18 cellular contexts compared by ENCODE assay signal in genomic region chr22:49896201-49896600, GRCh38. TPM values are rescaled to one million over a fixed set of nuclear protein-coding genes. Genes with fewer than 3 reads are reported as not detected.
DNase-seq lines count a peak whose midpoint lies in the region; ATAC-seq, FAIRE-seq and TF ChIP-seq lines count a peak whose summit lies in the region.
"Had no signal": no experiment of that assay in that cellular context is flagged by ENCODE, and none has a peak within 500 bp of the region (broad histone marks: within the 10 kb centered on the region; RNA-seq: fewer than 3 reads in every experiment).

No MANE protein-coding gene starts in this region.

- peak overlapping the region; percentile 44 for H3K27ac Mint-ChIP-seq in activated T-cell treated with anti-CD3 and anti-CD28 coated beads, Interleukin-2, amount 50 U/mL, for 24 hours
- peak overlapping the region; percentile 50 for H3K27ac Mint-ChIP-seq in activated T-helper 17 cell treated with anti-CD3 and anti-CD28 coated beads, Interleukin-2, amount 50 U/mL, for 72 hours
- peak overlapping the region; percentile 57 for H3K27ac Mint-ChIP-seq in neural progenitor cell

- H3K4me1 Mint-ChIP-seq in activated T-cell treated with anti-CD3 and anti-CD28 coated beads, Interleukin-2, amount 50 U/mL, for 24 hours (ENCODE audit: low read depth) = peaks cover 2% of the 10 kb centered on the region
- H3K4me1 Mint-ChIP-seq in activated T-helper 17 cell treated with anti-CD3 and anti-CD28 coated beads, Interleukin-2, amount 50 U/mL, for 72 hours = peaks cover 11% of the 10 kb centered on the region
- H3K4me1 Mint-ChIP-seq in neural progenitor cell = peaks cover 4% of the 10 kb centered on the region
- H3K4me1 Mint-ChIP-seq: CD14-positive monocyte had no signal

- no peak overlapping the region for H3K9ac ChIP-seq in neural progenitor cell

- H3K4me3 ChIP-seq in neural progenitor cell (no peak overlapping the region), spleen (no peak overlapping the region)
- H3K4me3 ChIP-seq: HAP-1 had no signal

- intact Hi-C loops in spleen (cut with DNase I; ENCODE audit: low total_unique reads) = no loop called here

- no peaks in the 10 kb centered on the region for H4K20me1 ChIP-seq in neural progenitor cell (ENCODE audit: low read depth)

- H3K9me3 Mint-ChIP-seq in activated T-cell treated with anti-CD3 and anti-CD28 coated beads, Interleukin-2, amount 50 U/mL, for 24 hours = no peaks in the 10 kb centered on the region
- H3K9me3 Mint-ChIP-seq in activated T-helper 17 cell treated with anti-CD3 and anti-CD28 coated beads, Interleukin-2, amount 50 U/mL, for 72 hours = no peaks in the 10 kb centered on the region
- peaks cover 16% of the 10 kb centered on the region for H3K9me3 Mint-ChIP-seq in neural progenitor cell

- no peak overlapping the region for H3K4me3 Mint-ChIP-seq in activated T-cell treated with anti-CD3 and anti-CD28 coated beads, Interleukin-2, amount 50 U/mL, for 24 hours
- H3K4me3 Mint-ChIP-seq in activated T-helper 17 cell treated with anti-CD3 and anti-CD28 coated beads, Interleukin-2, amount 50 U/mL, for 72 hours = no peak overlapping the region
- H3K4me3 Mint-ChIP-seq in neural progenitor cell = no peak overlapping the region
- H3K4me3 Mint-ChIP-seq: CD14-positive monocyte; CD8-positive, alpha-beta T cell had no signal

- H2AFZ ChIP-seq in neural progenitor cell (replicated peaks) = no peak overlapping the region

- no peaks in the 10 kb centered on the region for H3K27me3 Mint-ChIP-seq in activated T-cell treated with anti-CD3 and anti-CD28 coated beads, Interleukin-2, amount 50 U/mL, for 24 hours
- no peaks in the 10 kb centered on the region for H3K27me3 Mint-ChIP-seq in activated T-helper 17 cell treated with anti-CD3 and anti-CD28 coated beads, Interleukin-2, amount 50 U/mL, for 72 hours
- H3K27me3 Mint-ChIP-seq in neural progenitor cell (ENCODE audit: insufficient read depth, low read depth) = no peaks in the 10 kb centered on the region

- no peak for FAIRE-seq in D721Med (lab: Jason Lieb, UNC)
- FAIRE-seq: GM19239, H1, HTR-8/SVneo had no signal

- 88 to 95% (median 91%) methylated on average over 5 of the region's 5 CpGs for WGBS in spleen, 5 donors

- no peak overlapping the region for H3K27ac ChIP-seq in neural progenitor cell
- H3K27ac ChIP-seq in spleen = no peak overlapping the region
- H3K27ac ChIP-seq: 22Rv1 had no signal

- TF ChIP-seq CTCF in neural progenitor cell (IDR thresholded peaks at IDR 0.05) (no peak), spleen (IDR thresholded peaks at IDR 0.05 in 8 of 11, conservative IDR thresholded peaks at IDR 0.05 in 3 of 11) (no peak), D721Med (IDR thresholded peaks at IDR 0.05; ENCODE audit: insufficient read depth, missing control alignments) (no peak)

- H3K36me3 ChIP-seq in neural progenitor cell (peaks cover 4% of the 10 kb centered on the region), spleen (peaks cover 0 to 70% (median 8%) of the 10 kb centered on the region in 6 donors)

- no peaks in the 10 kb centered on the region for H3K9me3 ChIP-seq in neural progenitor cell (ENCODE audit: low read depth)
- H3K9me3 ChIP-seq in spleen = peaks cover 0 to 14% (median 7%) of the 10 kb centered on the region in 8 donors
- H3K9me3 ChIP-seq: HAP-1 had no signal

- peaks cover 65% of the 10 kb centered on the region for H3K36me3 Mint-ChIP-seq in activated T-cell treated with anti-CD3 and anti-CD28 coated beads, Interleukin-2, amount 50 U/mL, for 24 hours (ENCODE audit: low read depth)
- H3K36me3 Mint-ChIP-seq in activated T-helper 17 cell treated with anti-CD3 and anti-CD28 coated beads, Interleukin-2, amount 50 U/mL, for 72 hours (ENCODE audit: low read depth) = peaks cover 46% of the 10 kb centered on the region
- H3K36me3 Mint-ChIP-seq in neural progenitor cell = peaks cover 60% of the 10 kb centered on the region

- TF ChIP-seq POLR2A in spleen (IDR thresholded peaks at IDR 0.05) = no peak

- no peak for DNase-seq in activated T-cell treated with anti-CD3 and anti-CD28 coated beads, Interleukin-2, amount 50 U/mL, for 24 hours
- no peak for DNase-seq in activated T-cell treated with anti-CD3 and anti-CD28 coated beads, Interleukin-2, amount 50 U/mL, for 1 hour
- DNase-seq in neural progenitor cell (ENCODE audit: low spot score) (no peak), spleen (peak; percentile 28), D721Med (ENCODE audit: insufficient read length, low spot score) (no peak)
- no peak for DNase-seq in activated CD4-positive, CD25-positive, alpha-beta regulatory T cell (lab: John Stamatoyannopoulos, UW)
- DNase-seq: CD8-positive, alpha-beta T cell; COR-L47; DND-41; GDM1 had no signal

- H3F3A ChIP-seq in neural progenitor cell (ENCODE audit: low read depth) = peaks cover 3% of the 10 kb centered on the region

- H3K4me1 ChIP-seq in neural progenitor cell (no peaks in the 10 kb centered on the region), spleen (no peaks in the 10 kb centered on the region)
- H3K4me1 ChIP-seq: HAP-1 had no signal

- H3K27me3 ChIP-seq in neural progenitor cell = no peaks in the 10 kb centered on the region
- H3K27me3 ChIP-seq in spleen (replicated peaks in 1 of 7) = no peaks in the 10 kb centered on the region

- no peak overlapping the region for H3K4me2 ChIP-seq in neural progenitor cell

- no peak for ATAC-seq in activated T-helper 17 cell treated with anti-CD3 and anti-CD28 coated beads, Interleukin-2, amount 50 U/mL, for 72 hours (replicated peaks)
- no peak for ATAC-seq in HG03571 (IDR thresholded peaks at IDR 0.05; ENCODE audit: unreplicated experiment)
- ATAC-seq: CD8-positive, alpha-beta T cell had no signal

- H3K79me2 ChIP-seq in neural progenitor cell (ENCODE audit: low read depth) = no peaks in the 10 kb centered on the region

RNA-seq across cellular contexts. Expression of gene ALG12, which starts 22.0 kb away (rescaled TPM):
- 10 to 100 TPM; 19.5 to 21.9 TPM for total RNA-seq in activated T-helper 17 cell treated with anti-CD3 and anti-CD28 coated beads, Interleukin-2, amount 50 U/mL, for 72 hours
- 4.9 and 14.2 TPM in 2 replicates for total RNA-seq in neural progenitor cell (ENCODE audit: low replicate concordance)
- total RNA-seq in spleen = 10 to 100 TPM; 10.2 to 20.1 (median 13.3) TPM
- polyA plus RNA-seq in spleen = 1 to 10 TPM; 5.7 to 7.1 (median 5.9) TPM

RNA-seq across cellular contexts. Expression of gene CRELD2, which starts 22.2 kb away (rescaled TPM):
- total RNA-seq in activated T-helper 17 cell treated with anti-CD3 and anti-CD28 coated beads, Interleukin-2, amount 50 U/mL, for 72 hours = 10 to 100 TPM; 22.7 to 38.6 TPM
- total RNA-seq in neural progenitor cell (ENCODE audit: low replicate concordance) (12.2 and 22.6 TPM in 2 replicates), spleen (10 to 100 TPM; 23.2 to 46.3 (median 38.1) TPM)
- polyA plus RNA-seq in spleen = 10 to 100 TPM; 16.2 to 26.3 (median 18.3) TPM

RNA-seq across cellular contexts. Expression of gene ZBED4, which starts 42.6 kb away (rescaled TPM):
- 10 to 100 TPM; 27.1 to 28.5 TPM for total RNA-seq in activated T-helper 17 cell treated with anti-CD3 and anti-CD28 coated beads, Interleukin-2, amount 50 U/mL, for 72 hours
- total RNA-seq in neural progenitor cell (ENCODE audit: low replicate concordance) (23.1 and 29.3 TPM in 2 replicates), spleen (10 to 100 TPM; 10.1 to 23.2 (median 16.1) TPM)
- 1 to 10 TPM; 2.9 to 5.3 (median 3.5) TPM for polyA plus RNA-seq in spleen
